ENCODE assay signal across 11 cellular contexts in the genomic region with DNA sequence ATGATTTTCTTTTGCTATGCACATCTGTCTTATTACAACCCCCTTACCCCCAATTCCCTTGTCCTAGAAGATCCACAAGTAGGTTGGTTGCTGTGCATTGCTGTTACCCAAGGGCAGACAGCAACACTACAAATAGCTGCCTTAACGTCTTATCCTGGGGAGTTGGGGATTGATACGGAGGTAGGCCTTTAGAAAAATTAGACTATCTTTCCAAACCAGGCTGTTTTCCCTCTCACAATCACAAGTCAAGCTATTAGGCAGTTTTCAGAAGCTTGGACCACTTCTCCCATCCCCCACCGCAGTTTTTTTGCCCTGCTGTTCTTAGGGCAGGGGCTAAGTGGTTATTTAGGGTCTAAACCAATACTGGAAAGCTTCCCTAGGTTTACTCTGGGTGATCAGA. TPM values are rescaled to one million over a fixed set of nuclear protein-coding genes. Genes with fewer than 3 reads are reported as not detected.
DNase-seq lines count a peak whose midpoint lies in the region; ATAC-seq, FAIRE-seq and TF ChIP-seq lines count a peak whose summit lies in the region.
"Had no signal": no experiment of that assay in that cellular context is flagged by ENCODE, and none has a peak within 500 bp of the region (broad histone marks: within the 10 kb centered on the region; RNA-seq: fewer than 3 reads in every experiment).

No MANE protein-coding gene starts in this region.

- no peak overlapping the region for H3K4me3 ChIP-seq in Peyer's patch
- no peak overlapping the region for H3K4me3 ChIP-seq in dorsolateral prefrontal cortex
- H3K4me3 ChIP-seq in muscle layer of duodenum (ENCODE audit: low read depth in 1 of 2, low read length in 2 of 2), result no peak overlapping the region
- H3K4me3 ChIP-seq in suprapubic skin, result no peak overlapping the region

- ATAC-seq in T-cell (replicated peaks in 1 of 4) (no peak), GM21390 (IDR thresholded peaks at IDR 0.05; ENCODE audit: unreplicated experiment) (no peak), foreskin keratinocyte (no peak)
- ATAC-seq: activated naive CD8-positive, alpha-beta T cell treated with anti-CD3 and anti-CD28 coated beads, Interleukin-2, amount 50 U/mL, for 24 hours had no signal

- H3K4me1 ChIP-seq in Peyer's patch, result peaks cover 0 to 43% (median 14%) of the 10 kb centered on the region in 4 donors
- peaks cover 20 to 30% of the 10 kb centered on the region in 2 donors for H3K4me1 ChIP-seq in muscle layer of duodenum (ENCODE audit: control insufficient read depth in 1 of 2, insufficient read depth in 2 of 2, low read length in 2 of 2)
- peaks cover 62% of the 10 kb centered on the region for H3K4me1 ChIP-seq in suprapubic skin
- H3K4me1 ChIP-seq in foreskin keratinocyte, result no peaks in the 10 kb centered on the region

- TF ChIP-seq POLR2A in Peyer's patch (IDR thresholded peaks at IDR 0.05) (no peak), suprapubic skin (IDR thresholded peaks at IDR 0.05) (no peak)

- peak overlapping the region; percentile 23 to 89 (median 80) for H3K27ac ChIP-seq in Peyer's patch
- H3K27ac ChIP-seq in dorsolateral prefrontal cortex, result peak overlapping the region in 58 of 59 donors; percentile 67 to 99 (median 93)
- H3K27ac ChIP-seq in muscle layer of duodenum (ENCODE audit: low read length), result peak overlapping the region; percentile 62
- H3K27ac ChIP-seq in suprapubic skin, result peak overlapping the region; percentile 72
- no peak overlapping the region for H3K27ac ChIP-seq in foreskin keratinocyte

- no peak for FAIRE-seq in urothelium cell line (lab: Jason Lieb, UNC)

- CTCF ChIA-PET in T-cell (lab: Charles Lee), result interaction anchor here in 1 of 2 donors (0.8 kb wide), 1 partner anchor 13 kb away, joined by 3 read pairs; no protein-coding TSS in a partner anchor

- POLR2A ChIA-PET in T-cell (lab: Charles Lee), result interaction anchor here (0.5 to 0.6 kb wide), 2 partner anchors 185 to 734 kb away, joined by 10 to 11 read pairs; no protein-coding TSS in a partner anchor

- no peak overlapping the region for H3K4me3 Mint-ChIP-seq in T-cell
- H3K4me3 Mint-ChIP-seq: activated naive CD8-positive, alpha-beta T cell treated with anti-CD3 and anti-CD28 coated beads, Interleukin-2, amount 50 U/mL, for 24 hours had no signal

- peaks cover 12 to 19% (median 15%) of the 10 kb centered on the region in 3 donors for H3K4me1 Mint-ChIP-seq in T-cell

- no peak for TF ChIP-seq EP300 in suprapubic skin (IDR thresholded peaks at IDR 0.05)

- H3K27ac Mint-ChIP-seq in T-cell, result peak overlapping the region in 1 of 2 donors; percentile 22
- H3K27ac Mint-ChIP-seq: activated naive CD8-positive, alpha-beta T cell treated with anti-CD3 and anti-CD28 coated beads, Interleukin-2, amount 50 U/mL, for 24 hours had no signal

- DNase-seq in Peyer's patch (no peak), dorsolateral prefrontal cortex (no peak), suprapubic skin (ENCODE audit: low spot score in 2 of 2) (no peak), T-cell (no peak), urothelium cell line (ENCODE audit: low spot score) (no peak), foreskin keratinocyte (no peak)
- DNase-seq: activated naive CD8-positive, alpha-beta T cell treated with anti-CD3 and anti-CD28 coated beads, Interleukin-2, amount 50 U/mL, for 24 hours; MM.1S; NCI-H446 had no signal

- peaks cover 0 to 28% (median 0%) of the 10 kb centered on the region in 3 donors for H3K36me3 ChIP-seq in Peyer's patch
- H3K36me3 ChIP-seq in muscle layer of duodenum (ENCODE audit: control insufficient read depth in 1 of 2, insufficient read depth in 2 of 2, low read length in 2 of 2), result peaks cover 25 to 40% of the 10 kb centered on the region in 2 donors
- peaks cover 28% of the 10 kb centered on the region for H3K36me3 ChIP-seq in suprapubic skin

- H3K27me3 ChIP-seq in Peyer's patch (no peaks in the 10 kb centered on the region), dorsolateral prefrontal cortex (no peaks in the 10 kb centered on the region), muscle layer of duodenum (ENCODE audit: low read depth, low read length) (no peaks in the 10 kb centered on the region), suprapubic skin (no peaks in the 10 kb centered on the region), foreskin keratinocyte (peaks cover 2% of the 10 kb centered on the region)

- TF ChIP-seq CTCF in Peyer's patch (IDR thresholded peaks at IDR 0.05) (no peak), dorsolateral prefrontal cortex (IDR thresholded peaks at IDR 0.05 in 54 of 56, conservative IDR thresholded peaks at IDR 0.05 in 2 of 56; ENCODE audit: low read depth in 1 of 56, partially characterized antibody in 56 of 56) (no peak), suprapubic skin (IDR thresholded peaks at IDR 0.05) (no peak), foreskin keratinocyte (conservative IDR thresholded peaks at IDR 0.05) (no peak)

- WGBS in suprapubic skin, result 82% methylated on average over 3 of the region's 3 CpGs

- peaks cover 0 to 10% of the 10 kb centered on the region in 2 donors for H3K27me3 Mint-ChIP-seq in T-cell

- no peaks in the 10 kb centered on the region for H3K9me3 Mint-ChIP-seq in T-cell
- H3K9me3 Mint-ChIP-seq: activated naive CD8-positive, alpha-beta T cell treated with anti-CD3 and anti-CD28 coated beads, Interleukin-2, amount 50 U/mL, for 24 hours had no signal

- intact Hi-C loops in dorsolateral prefrontal cortex (cut with DNase I), result no loop called here

- H3K9me3 ChIP-seq in Peyer's patch, result no peaks in the 10 kb centered on the region
- no peaks in the 10 kb centered on the region for H3K9me3 ChIP-seq in muscle layer of duodenum (ENCODE audit: control insufficient read depth in 1 of 2, low read length in 2 of 2)
- H3K9me3 ChIP-seq in suprapubic skin, result no peaks in the 10 kb centered on the region

- H3K36me3 Mint-ChIP-seq in T-cell, result peaks cover 24% of the 10 kb centered on the region

RNA-seq across cellular contexts. Expression of gene PHLDB1, which starts 2.8 kb away (rescaled TPM):
- 100 to 1,000 TPM in 2 of 4 donors, 10 to 100 TPM in 2; 32.4 to 380 (median 93.8) TPM for total RNA-seq in Peyer's patch
- 100 to 1,000 TPM in 117 of 120 experiments, 10 to 100 TPM in 3; 68.2 to 983 (median 256) TPM for total RNA-seq in dorsolateral prefrontal cortex
- total RNA-seq in suprapubic skin, result 100 to 1,000 TPM in 2 of 4 donors, 10 to 100 TPM in 2; 48.7 to 117 (median 77.3) TPM
- 1 to 10 TPM; 1.8 to 7.8 (median 4.0) TPM for total RNA-seq in T-cell
- 59.2 and 80.3 TPM in 2 replicates for total RNA-seq in foreskin keratinocyte
- polyA plus RNA-seq in foreskin keratinocyte, result 31.8 and 39.6 TPM in 2 replicates

RNA-seq across cellular contexts. Expression of gene ARCN1, which starts 32.4 kb away (rescaled TPM):
- total RNA-seq in Peyer's patch (100 to 1,000 TPM in 2 of 4 donors, 10 to 100 TPM in 2; 54.5 to 116 (median 91.0) TPM), dorsolateral prefrontal cortex (100 to 1,000 TPM in 36 of 120 experiments, 10 to 100 TPM in 84; 67.9 to 122 (median 95.9) TPM), suprapubic skin (10 to 100 TPM; 70.3 to 80.7 (median 77.0) TPM), T-cell (100 to 1,000 TPM in 3 of 5 donors, 10 to 100 TPM in 2; 80.6 to 117 (median 111) TPM), foreskin keratinocyte (125 and 143 TPM in 2 replicates)
- polyA plus RNA-seq in foreskin keratinocyte, result 100 and 102 TPM in 2 replicates

RNA-seq across cellular contexts. Expression of gene IFT46, which starts 38.8 kb away (rescaled TPM):
- total RNA-seq in Peyer's patch, result 10 to 100 TPM; 12.5 to 32.2 (median 14.4) TPM
- total RNA-seq in dorsolateral prefrontal cortex, result 10 to 100 TPM; 28.5 to 49.1 (median 37.4) TPM
- total RNA-seq in suprapubic skin, result 10 to 100 TPM; 16.3 to 25.7 (median 22.1) TPM
- total RNA-seq in T-cell, result 10 to 100 TPM in 3 of 5 donors, 1 to 10 TPM in 2; 7.0 to 12.4 (median 11.3) TPM
- 31.7 and 33.7 TPM in 2 replicates for total RNA-seq in foreskin keratinocyte
- 29.6 and 31.4 TPM in 2 replicates for polyA plus RNA-seq in foreskin keratinocyte
